1 cellular context compared by ENCODE assay signal in the genomic region with DNA sequence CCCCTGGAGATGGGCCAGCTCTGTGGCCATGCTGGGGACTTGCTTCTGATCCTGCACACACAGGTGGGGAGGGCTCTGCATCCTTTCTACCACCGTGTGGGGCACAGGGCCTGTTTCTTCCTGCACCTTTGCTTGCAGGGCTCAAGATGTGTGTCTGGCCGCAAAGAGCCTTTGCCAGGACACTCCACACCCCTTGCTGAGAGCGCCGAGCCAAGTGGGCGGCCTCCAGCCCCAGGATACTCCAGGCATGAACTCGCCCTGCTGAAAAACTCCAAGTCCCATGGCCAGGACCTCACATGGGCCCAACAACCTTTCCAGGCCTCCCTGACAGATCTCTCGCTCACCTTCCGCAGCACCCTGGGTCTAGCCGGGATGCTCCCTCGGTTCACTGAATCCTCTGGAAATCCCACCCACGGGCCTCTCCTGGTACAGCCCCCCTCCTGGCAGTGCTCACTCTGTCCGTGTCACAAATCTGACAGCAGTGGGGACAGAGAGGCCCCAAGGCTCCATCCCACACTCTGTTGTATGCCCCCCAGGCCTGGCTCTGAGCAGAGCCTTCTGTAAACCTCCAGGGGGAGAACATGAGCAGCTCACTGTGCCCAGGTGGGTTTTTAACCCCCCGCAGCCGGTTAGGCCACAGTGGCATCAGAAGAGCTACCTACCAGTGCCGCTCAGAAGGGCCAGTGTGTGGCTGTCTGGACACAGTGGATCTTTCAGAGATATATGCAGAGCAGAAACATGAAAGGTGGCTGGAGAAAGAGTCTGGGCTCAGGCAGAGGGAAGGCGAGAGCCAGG.
TF ChIP-seq lines count a peak whose summit lies in the region.

No MANE protein-coding gene starts in this region.

TF ChIP-seq in K562, 482 proteins besides CTCF, POLR2A, EP300 and RAD21:
- TF ChIP-seq ELK3 (CRISPR knock-in tag; IDR thresholded peaks at IDR 0.05) (no peak), ATF7 (IDR thresholded peaks at IDR 0.05) (no peak)
- TF ChIP-seq, protein P1, sequence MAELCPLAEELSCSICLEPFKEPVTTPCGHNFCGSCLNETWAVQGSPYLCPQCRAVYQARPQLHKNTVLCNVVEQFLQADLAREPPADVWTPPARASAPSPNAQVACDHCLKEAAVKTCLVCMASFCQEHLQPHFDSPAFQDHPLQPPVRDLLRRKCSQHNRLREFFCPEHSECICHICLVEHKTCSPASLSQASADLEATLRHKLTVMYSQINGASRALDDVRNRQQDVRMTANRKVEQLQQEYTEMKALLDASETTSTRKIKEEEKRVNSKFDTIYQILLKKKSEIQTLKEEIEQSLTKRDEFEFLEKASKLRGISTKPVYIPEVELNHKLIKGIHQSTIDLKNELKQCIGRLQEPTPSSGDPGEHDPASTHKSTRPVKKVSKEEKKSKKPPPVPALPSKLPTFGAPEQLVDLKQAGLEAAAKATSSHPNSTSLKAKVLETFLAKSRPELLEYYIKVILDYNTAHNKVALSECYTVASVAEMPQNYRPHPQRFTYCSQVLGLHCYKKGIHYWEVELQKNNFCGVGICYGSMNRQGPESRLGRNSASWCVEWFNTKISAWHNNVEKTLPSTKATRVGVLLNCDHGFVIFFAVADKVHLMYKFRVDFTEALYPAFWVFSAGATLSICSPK (IDR thresholded peaks at IDR 0.05; ENCODE audit: borderline replicate concordance): no peak
